ENCODE assay signal across 22 cellular contexts in genomic region chr15:88178631-88179030, GRCh38.
DNase-seq lines count a peak whose midpoint lies in the region; ATAC-seq and TF ChIP-seq lines count a peak whose summit lies in the region.
"Had no signal": no experiment of that assay in that cellular context is flagged by ENCODE, and none has a peak within 500 bp of the region (broad histone marks: within the 10 kb centered on the region; RNA-seq: fewer than 3 reads in every experiment).

No MANE protein-coding gene starts in this region.

- no peaks in the 10 kb centered on the region for H3K9me3 ChIP-seq in MM.1S (replicated peaks; ENCODE audit: insufficient read depth, low read length)
- H3K9me3 ChIP-seq in heart right ventricle = no peaks in the 10 kb centered on the region
- no peaks in the 10 kb centered on the region for H3K9me3 ChIP-seq in thyroid gland
- H3K9me3 ChIP-seq: Peyer's patch, vagina had no signal

- H3K36me3 ChIP-seq in MM.1S (replicated peaks; ENCODE audit: insufficient read depth, low read length) (no peaks in the 10 kb centered on the region), heart right ventricle (no peaks in the 10 kb centered on the region), thyroid gland (no peaks in the 10 kb centered on the region)
- H3K36me3 ChIP-seq: Peyer's patch, vagina had no signal

- peak overlapping the region; percentile 74 for H3K27ac Mint-ChIP-seq in memory B cell
- H3K27ac Mint-ChIP-seq: dendritic cell treated with granulocyte-macrophage colony-stimulating factor and Interleukin-4, amounts not matched to agents 40 ng/mL and 50 ng/mL, for 4 days; nephron progenitor cell had no signal

- H3K9me3 Mint-ChIP-seq in memory B cell = no peaks in the 10 kb centered on the region
- H3K9me3 Mint-ChIP-seq: dendritic cell treated with granulocyte-macrophage colony-stimulating factor and Interleukin-4, amounts not matched to agents 40 ng/mL and 50 ng/mL, for 4 days; nephron progenitor cell had no signal

- H3K4me1 Mint-ChIP-seq in memory B cell = peaks cover 16% of the 10 kb centered on the region

- no peaks in the 10 kb centered on the region for H4K20me1 ChIP-seq in MM.1S (ENCODE audit: insufficient read depth, low read length)

- peak; percentile 26 for DNase-seq in MM.1S
- peak in 1 of 2 donors; percentile 19 for DNase-seq in memory B cell (ENCODE audit: low spot score in 2 of 2)
- DNase-seq in heart right ventricle = no peak
- no peak for DNase-seq in thyroid gland
- DNase-seq in stimulated activated CD4-positive, alpha-beta T cell treated with anti-CD3 and anti-CD28 coated beads, Interleukin-2, amount 100 ng/mL, for 48 hours = no peak
- DNase-seq: Calu3; EL; hypothalamus; mesendoderm; NCI-H2107; NCI-H526 treated with DMSO at 0.1 percent for 48 hours; nephron progenitor cell; Peyer's patch; stimulated activated CD4-positive, alpha-beta T cell treated with anti-CD3 and anti-CD28 coated beads, Interleukin-4, amount 100 ng/mL, for 24 hours; T1000 had no signal

- peak overlapping the region; percentile 18; the same call in 1 of the 2 replicates for H2AFZ ChIP-seq in MM.1S (ENCODE audit: low read length)

- peak overlapping the region; percentile 31; the same call in 1 of the 2 replicates for H3K9ac ChIP-seq in MM.1S (ENCODE audit: low read length)

- H3K4me1 ChIP-seq in MM.1S (ENCODE audit: low read length) = peaks cover 38% of the 10 kb centered on the region
- H3K4me1 ChIP-seq in heart right ventricle = no peaks in the 10 kb centered on the region
- H3K4me1 ChIP-seq in thyroid gland = peaks cover 7 to 12% of the 10 kb centered on the region in 2 donors
- H3K4me1 ChIP-seq: Peyer's patch, vagina had no signal

- no peak for TF ChIP-seq CTCF in MM.1S (IDR thresholded peaks at IDR 0.05; ENCODE audit: low read length)
- TF ChIP-seq CTCF in heart right ventricle (IDR thresholded peaks at IDR 0.05) = no peak
- no peak for TF ChIP-seq CTCF in thyroid gland (IDR thresholded peaks at IDR 0.05)

- H3K79me2 ChIP-seq in MM.1S (ENCODE audit: low read length) = no peaks in the 10 kb centered on the region

- H3K4me3 Mint-ChIP-seq in memory B cell = peak overlapping the region; percentile 46
- H3K4me3 Mint-ChIP-seq: dendritic cell treated with granulocyte-macrophage colony-stimulating factor and Interleukin-4, amounts not matched to agents 40 ng/mL and 50 ng/mL, for 4 days; nephron progenitor cell had no signal

- H3K27ac ChIP-seq in MM.1S (ENCODE audit: low read length) (peak overlapping the region; percentile 89), heart right ventricle (no peak overlapping the region), thyroid gland (no peak overlapping the region)
- H3K27ac ChIP-seq: HL-60, Peyer's patch, SK-N-MC, vagina had no signal

- no peaks in the 10 kb centered on the region for H3K36me3 Mint-ChIP-seq in memory B cell

- intact Hi-C loops in heart right ventricle (cut with DNase I) = no loop called here
- intact Hi-C loops in thyroid gland (cut with DNase I) = no loop called here

- H3K4me3 ChIP-seq in MM.1S (ENCODE audit: low read length) = peak overlapping the region; percentile 15
- no peak overlapping the region for H3K4me3 ChIP-seq in heart right ventricle
- H3K4me3 ChIP-seq in thyroid gland (replicated peaks in 1 of 3) = no peak overlapping the region
- H3K4me3 ChIP-seq: Peyer's patch, SK-N-MC, vagina had no signal

- ATAC-seq in GM18870 (IDR thresholded peaks at IDR 0.05; ENCODE audit: unreplicated experiment) (peak; percentile 37), HG02759 (IDR thresholded peaks at IDR 0.05; ENCODE audit: unreplicated experiment) (peak; percentile 59), memory B cell (ENCODE audit: low read depth) (peak; percentile 76), heart right ventricle (no peak)
- ATAC-seq: HCT116 had no signal

- WGBS in heart right ventricle, 2 donors = 72 to 75% methylated on average over 5 of the region's 5 CpGs
- 86 to 89% methylated on average over 5 of the region's 5 CpGs for WGBS in thyroid gland, 2 donors

- H3K27me3 Mint-ChIP-seq in memory B cell = no peaks in the 10 kb centered on the region
- H3K27me3 Mint-ChIP-seq: dendritic cell treated with granulocyte-macrophage colony-stimulating factor and Interleukin-4, amounts not matched to agents 40 ng/mL and 50 ng/mL, for 4 days had no signal

- no peak for TF ChIP-seq POLR2A in thyroid gland (IDR thresholded peaks at IDR 0.05)

- no peaks in the 10 kb centered on the region for H3K9me2 ChIP-seq in MM.1S (replicated peaks; ENCODE audit: insufficient read depth, low read length)

- H3F3A ChIP-seq in MM.1S (ENCODE audit: insufficient read depth, low read length) = peaks cover 26% of the 10 kb centered on the region

- H3K27me3 ChIP-seq in MM.1S (replicated peaks; ENCODE audit: insufficient read depth, low read length) (no peaks in the 10 kb centered on the region), heart right ventricle (peaks cover 0 to 20% (median 0%) of the 10 kb centered on the region in 7 donors), thyroid gland (no peaks in the 10 kb centered on the region)
- H3K27me3 ChIP-seq: Peyer's patch, vagina had no signal

- H3K4me2 ChIP-seq in MM.1S (ENCODE audit: low read depth, low read length) = peak overlapping the region; percentile 49

Comparison
In these comparisons a context has a peak if more than half of its experiments do, and no peak if none do; other contexts are left out.
1. ATAC-seq: peak in GM18870 (single experiment), HG02759 (single experiment) and memory B cell (single experiment); none in heart right ventricle (0 of 8).